In the genomic region with DNA sequence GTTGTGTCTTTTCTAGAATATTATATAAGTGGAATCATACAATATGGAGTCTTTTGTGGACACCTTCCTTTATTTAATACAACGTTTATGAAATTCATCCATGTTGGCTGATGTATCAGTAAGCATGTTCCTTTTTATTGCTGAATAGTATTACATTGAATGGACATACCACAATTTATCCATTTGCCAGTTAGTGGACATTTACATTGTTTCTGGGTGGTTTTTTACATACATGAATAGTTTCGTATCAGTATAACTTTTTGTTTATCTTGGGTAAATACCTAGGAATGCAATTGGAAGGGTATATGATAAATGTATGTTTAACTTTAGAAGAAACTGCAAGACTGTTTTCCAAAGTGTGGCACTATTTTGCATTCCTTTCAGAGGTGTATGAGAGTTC, we compare ENCODE assay signal across 10 cellular contexts. TPM values are rescaled to one million over a fixed set of nuclear protein-coding genes. Genes with fewer than 3 reads are reported as not detected.
"Had no signal": no experiment of that assay in that cellular context is flagged by ENCODE, and none has a peak within 500 bp of the region (broad histone marks: within the 10 kb centered on the region; RNA-seq: fewer than 3 reads in every experiment).

No MANE protein-coding gene starts in this region.

- H2AFZ ChIP-seq: GM23248, GM23338 had no signal

- H3K4me2 ChIP-seq: GM23338 had no signal

- H3K27ac ChIP-seq: GM23248 had no signal

- H3K9me3 ChIP-seq: HAP-1 had no signal

- H3K4me1 ChIP-seq: HAP-1 had no signal

- DNase-seq: GM23248, GOT3, H7, H9, HCEC 1CT, HFFc6 had no signal

- ATAC-seq: GM23338, HCT116 had no signal

- H3K36me3 ChIP-seq: HAP-1 had no signal

- H3K9ac ChIP-seq: GM23248 had no signal

- H3K4me3 ChIP-seq: GM23248, GM23338, HAP-1 had no signal

RNA-seq across cellular contexts. Expression of a gene that starts 23.1 kb away (rescaled TPM):
- total RNA-seq: GM23248, H4, HFFc6 had no signal
- polyA plus RNA-seq: GM23248 had no signal
